ENCODE assay signal across 27 cellular contexts in the genomic region with DNA sequence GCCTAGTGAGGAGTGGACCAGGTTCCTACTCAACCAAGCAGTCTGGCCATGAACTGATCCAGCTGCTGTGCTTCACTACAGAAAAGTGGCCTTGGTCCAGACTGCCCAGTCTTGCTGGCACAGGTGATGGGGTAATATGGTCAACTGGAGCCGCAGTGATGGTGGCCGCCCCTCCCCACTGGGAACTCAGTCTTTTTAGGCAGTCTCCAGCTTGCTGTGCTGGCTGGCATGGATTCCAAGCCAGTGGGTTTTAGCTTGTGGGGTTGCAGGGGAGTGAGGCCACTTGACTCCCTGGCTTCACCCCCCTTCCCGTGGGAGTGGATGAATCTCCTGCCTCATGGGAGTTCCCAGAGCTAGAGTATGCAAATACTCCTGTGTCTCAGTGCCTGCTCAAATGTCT.
"Had no signal": no experiment of that assay in that cellular context is flagged by ENCODE, and none has a peak within 500 bp of the region (broad histone marks: within the 10 kb centered on the region; RNA-seq: fewer than 3 reads in every experiment).

No MANE protein-coding gene starts in this region.

- H3K27me3 Mint-ChIP-seq: stimulated activated memory B cell treated with anti-CD40 and anti-IgM and Interleukin-4, amounts not matched to agents 10 μg/mL and 1 μg/mL and 100 μg/mL, for 72 hours had no signal

- DNase-seq: hippocampal formation; left colon; left ventricle myocardium inferior; midbrain; mucosa of descending colon; naive thymus-derived CD4-positive, alpha-beta T cell; nucleus accumbens; retina; stimulated activated CD4-positive, alpha-beta T cell treated with anti-CD3 and anti-CD28 coated beads, Interleukin-12 subunit alpha, Interleukin-12 subunit beta, amount 100 ng/mL, for 4 hours; stimulated activated CD4-positive, alpha-beta T cell treated with anti-CD3 and anti-CD28 coated beads, Interleukin-15, amount 100 ng/mL, for 24 hours; stimulated activated CD4-positive, alpha-beta T cell treated with anti-CD3 and anti-CD28 coated beads, Interleukin-2, amount 100 ng/mL, for 24 hours; stimulated activated CD4-positive, alpha-beta T cell treated with anti-CD3 and anti-CD28 coated beads, Interleukin-4, amount 100 ng/mL, for 24 hours; stimulated activated CD8-positive, alpha-beta memory T cell treated with anti-CD3 and anti-CD28 coated beads, Interleukin-4, amount 100 ng/mL, for 48 hours; stimulated activated naive CD4-positive, alpha-beta T cell treated with Interleukin-2 at 50 U/mL for 16 hours; stimulated activated naive CD8-positive, alpha-beta T cell treated with anti-CD3 and anti-CD28 coated beads, Interleukin-15, amount 100 ng/mL, for 72 hours; substantia nigra; uterus had no signal

- H3K4me3 ChIP-seq: left ventricle myocardium inferior, lung, mucosa of descending colon, pancreas, prostate gland, skin epidermis, tibial nerve, uterus had no signal

- H3K36me3 ChIP-seq: left ventricle myocardium inferior, pancreas, prostate gland, tibial nerve, uterus had no signal

- H3K27ac Mint-ChIP-seq: naive thymus-derived CD4-positive, alpha-beta T cell; stimulated activated memory B cell treated with anti-CD40 and anti-IgM and Interleukin-4, amounts not matched to agents 10 μg/mL and 1 μg/mL and 100 μg/mL, for 72 hours; type B pancreatic cell had no signal

- ATAC-seq: left colon; mucosa of descending colon; naive thymus-derived CD4-positive, alpha-beta T cell; natural killer cell treated with Interleukin-12 subunit alpha and Interleukin-12 subunit beta and Interleukin-15 and Interleukin-18, amount 100 ng/mL, for 72 hours; pancreas; right cardiac atrium; sciatic nerve; stimulated activated memory B cell treated with anti-CD40 and anti-IgM and Interleukin-4, amounts not matched to agents 10 μg/mL and 1 μg/mL and 100 μg/mL, for 72 hours; stimulated activated naive CD8-positive, alpha-beta T cell treated with anti-CD3 and anti-CD28 coated beads, Interleukin-15, amount 100 ng/mL, for 72 hours had no signal

- H3K27me3 ChIP-seq: pancreas, tibial nerve, uterus had no signal

- H3K27ac ChIP-seq: left ventricle myocardium inferior, pancreas, prostate gland, skin epidermis, tibial nerve, uterus had no signal

- H3K4me1 ChIP-seq: left ventricle myocardium inferior, pancreas, prostate gland, tibial nerve, uterus had no signal

- H3K36me3 Mint-ChIP-seq: stimulated activated memory B cell treated with anti-CD40 and anti-IgM and Interleukin-4, amounts not matched to agents 10 μg/mL and 1 μg/mL and 100 μg/mL, for 72 hours; type B pancreatic cell had no signal

- H3K4me3 Mint-ChIP-seq: naive thymus-derived CD4-positive, alpha-beta T cell; natural killer cell treated with Interleukin-12 subunit alpha and Interleukin-12 subunit beta and Interleukin-15 and Interleukin-18, amount 100 ng/mL, for 72 hours; stimulated activated memory B cell treated with anti-CD40 and anti-IgM and Interleukin-4, amounts not matched to agents 10 μg/mL and 1 μg/mL and 100 μg/mL, for 72 hours; stimulated activated naive CD8-positive, alpha-beta T cell treated with anti-CD3 and anti-CD28 coated beads, Interleukin-15, amount 100 ng/mL, for 72 hours; type B pancreatic cell had no signal

- H3K9me3 ChIP-seq: pancreas, prostate gland, uterus had no signal
